In the genomic region with DNA sequence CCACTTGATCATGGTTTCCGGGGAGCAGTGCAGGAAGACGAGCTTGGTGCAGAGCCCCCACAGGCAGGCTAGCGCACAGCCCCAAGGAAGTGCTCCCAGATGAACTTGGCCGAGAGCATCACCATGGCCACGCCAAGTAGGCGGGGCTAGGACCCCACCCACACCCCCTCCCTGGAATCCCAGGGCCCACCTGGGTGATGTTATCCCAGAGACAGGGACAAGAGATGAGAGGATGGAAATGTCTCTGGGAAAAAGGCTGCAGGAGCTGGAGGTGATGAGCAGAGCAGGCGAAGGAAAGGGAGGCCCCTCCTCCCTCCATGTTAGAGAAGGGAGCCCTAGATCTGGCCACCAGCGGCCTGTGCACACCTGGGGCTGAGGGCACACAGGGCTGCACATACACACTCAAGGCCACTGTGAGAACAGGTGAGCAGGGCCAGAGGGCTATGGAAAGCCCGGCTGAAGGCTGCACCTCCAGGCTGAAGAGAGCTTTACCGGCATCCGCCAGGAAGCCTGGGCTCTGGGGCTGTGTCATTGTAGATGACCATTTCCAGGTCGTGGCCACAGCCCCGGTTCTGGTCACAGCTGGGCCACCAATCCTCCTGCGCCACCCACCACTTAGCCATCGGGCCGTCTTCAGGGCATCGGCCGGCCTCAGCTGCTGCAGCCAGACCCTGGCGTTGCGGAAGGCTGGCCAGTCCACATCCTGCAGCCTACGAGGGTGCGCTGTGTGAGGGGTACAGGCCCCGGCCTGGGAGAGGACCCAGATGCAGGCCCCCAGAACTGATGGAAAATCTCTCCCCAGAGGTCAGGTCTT, we compare ENCODE assay signal across 10 cellular contexts. TPM values are rescaled to one million over a fixed set of nuclear protein-coding genes. Genes with fewer than 3 reads are reported as not detected.
DNase-seq lines count a peak whose midpoint lies in the region; ATAC-seq and TF ChIP-seq lines count a peak whose summit lies in the region.
"Had no signal": no experiment of that assay in that cellular context is flagged by ENCODE, and none has a peak within 500 bp of the region (broad histone marks: within the 10 kb centered on the region; RNA-seq: fewer than 3 reads in every experiment).

No MANE protein-coding gene starts in this region.

- peak overlapping the region; percentile 43 for H3K27ac Mint-ChIP-seq in glutamatergic neuron (ENCODE audit: unreplicated experiment)
- H3K27ac Mint-ChIP-seq: T-helper 1 cell treated with Interleukin-12 subunit alpha and Interleukin-12 subunit beta and Interleukin-4 antibody, amounts not matched to agents 30 μg/mL and 1 μg/mL, for 36 hours; type B pancreatic cell had no signal

- peaks cover 13% of the 10 kb centered on the region for H3K4me1 Mint-ChIP-seq in glutamatergic neuron (ENCODE audit: low read depth, unreplicated experiment)

- H2BK120ac ChIP-seq in neuronal stem cell (ENCODE audit: low read depth, low read length): no peak overlapping the region

- no peak overlapping the region for H3K4me3 Mint-ChIP-seq in glutamatergic neuron (ENCODE audit: unreplicated experiment)
- H3K4me3 Mint-ChIP-seq: T-helper 1 cell treated with Interleukin-12 subunit alpha and Interleukin-12 subunit beta and Interleukin-4 antibody, amounts not matched to agents 30 μg/mL and 1 μg/mL, for 36 hours; type B pancreatic cell had no signal

- H2BK5ac ChIP-seq in neuronal stem cell (ENCODE audit: low read length): no peak overlapping the region

- H3K9ac ChIP-seq in neuronal stem cell (ENCODE audit: low read depth, low read length, poor library complexity): peak overlapping the region; percentile 51

- H2AK5ac ChIP-seq in neuronal stem cell (ENCODE audit: low read depth, low read length): peak overlapping the region; percentile 76

- peaks cover 0 to 2% of the 10 kb centered on the region in 2 donors for H3K36me3 ChIP-seq in neuronal stem cell (replicated peaks in 1 of 2; ENCODE audit: control insufficient read depth in 2 of 2, insufficient read depth in 2 of 2, low read length in 2 of 2)

- peak; percentile 16 for DNase-seq in GM03348 (ENCODE audit: low spot score)
- DNase-seq in HuH-7 (ENCODE audit: low spot score): peak; percentile 4
- no peak for DNase-seq in glutamatergic neuron
- no peak for DNase-seq in neuronal stem cell (ENCODE audit: low spot score)
- DNase-seq in AML-193 (lab: John Stamatoyannopoulos, UW): no peak
- no peak for DNase-seq in OCI-M1 (lab: John Stamatoyannopoulos, UW)
- no peak for DNase-seq in COLO829 (ENCODE audit: low spot score)

- peak overlapping the region; percentile 74 for H3K18ac ChIP-seq in neuronal stem cell (ENCODE audit: low read length)

- H2BK12ac ChIP-seq in neuronal stem cell (ENCODE audit: low read length): no peak overlapping the region

- no peak overlapping the region for H3K4me2 ChIP-seq in neuronal stem cell (ENCODE audit: insufficient read depth, low read length, poor library complexity, severe bottlenecking)

- no CpG with 5 or more reads among the region's 23 CpGs for WGBS in neuronal stem cell (ENCODE audit: extremely low coverage in 2 of 2, insufficient read length in 2 of 2, insufficient replicate concordance in 1 of 2), 2 donors

- H3K23ac ChIP-seq in neuronal stem cell (ENCODE audit: low read depth, low read length, poor library complexity): peak overlapping the region; percentile 21

- no peak for TF ChIP-seq CTCF in glutamatergic neuron (IDR thresholded peaks at IDR 0.05; ENCODE audit: partially characterized antibody, unreplicated experiment)

- H3K36me3 Mint-ChIP-seq in glutamatergic neuron (ENCODE audit: unreplicated experiment): no peaks in the 10 kb centered on the region
- H3K36me3 Mint-ChIP-seq: type B pancreatic cell had no signal

- no peak overlapping the region for H3K14ac ChIP-seq in neuronal stem cell (ENCODE audit: low read length)

- H2BK15ac ChIP-seq in neuronal stem cell (ENCODE audit: low read length): no peak overlapping the region

- no peak overlapping the region for H4K8ac ChIP-seq in neuronal stem cell (ENCODE audit: low read depth, low read length)

- ATAC-seq in GM19455 (IDR thresholded peaks at IDR 0.05; ENCODE audit: unreplicated experiment): no peak

- H4K91ac ChIP-seq in neuronal stem cell (ENCODE audit: low read depth, low read length, poor library complexity): no peak overlapping the region

- H3K27me3 Mint-ChIP-seq in glutamatergic neuron (ENCODE audit: unreplicated experiment): peaks cover 6% of the 10 kb centered on the region

- H3K4ac ChIP-seq in neuronal stem cell (ENCODE audit: low read length): no peak overlapping the region

- H3K27ac ChIP-seq in neuronal stem cell (replicated peaks; ENCODE audit: low read length): no peak overlapping the region

- H3K79me1 ChIP-seq in neuronal stem cell (ENCODE audit: low read depth, low read length): no peaks in the 10 kb centered on the region

- peaks cover 0 to 26% (median 0%) of the 10 kb centered on the region in 3 experiments for H3K27me3 ChIP-seq in neuronal stem cell (ENCODE audit: control insufficient read depth in 3 of 3, insufficient read depth in 3 of 3, low read depth in 1 of 3, low read length in 3 of 3)

- no peaks in the 10 kb centered on the region for H3K9me3 ChIP-seq in neuronal stem cell (replicated peaks in 1 of 2; ENCODE audit: control insufficient read depth in 2 of 2, insufficient read depth in 1 of 2, low read depth in 1 of 2, low read length in 2 of 2)

- peaks cover 8 to 19% of the 10 kb centered on the region in 2 donors for H3K4me1 ChIP-seq in neuronal stem cell (ENCODE audit: control insufficient read depth in 2 of 2, insufficient read depth in 1 of 2, low read depth in 1 of 2, low read length in 2 of 2)

- peaks cover 3% of the 10 kb centered on the region for H3K9me3 Mint-ChIP-seq in glutamatergic neuron (ENCODE audit: unreplicated experiment)
- H3K9me3 Mint-ChIP-seq: T-helper 1 cell treated with Interleukin-12 subunit alpha and Interleukin-12 subunit beta and Interleukin-4 antibody, amounts not matched to agents 30 μg/mL and 1 μg/mL, for 36 hours; type B pancreatic cell had no signal

- H3K4me3 ChIP-seq in neuronal stem cell (ENCODE audit: low read length in 2 of 2): no peak overlapping the region

- no peak overlapping the region for H2AFZ ChIP-seq in neuronal stem cell (ENCODE audit: low read length)

RNA-seq across cellular contexts. Expression of a gene that starts 24.9 kb away (rescaled TPM):
- total RNA-seq in glutamatergic neuron (ENCODE audit: unreplicated experiment): 43.2 TPM
- polyA plus RNA-seq in neuronal stem cell (2013, experiment 1 of 2): 21.4 TPM
- polyA plus RNA-seq in neuronal stem cell (2013, experiment 2 of 2): 19.5 TPM

Comparison
In these comparisons a context has a peak if more than half of its experiments do, and no peak if none do; other contexts are left out.
1. DNase-seq: peak in GM03348 (single experiment) and HuH-7 (single experiment); none in glutamatergic neuron (single experiment), neuronal stem cell (single experiment), AML-193 (0 of 2), OCI-M1 (single experiment) and COLO829 (single experiment).